ENCODE assay signal across 26 cellular contexts in genomic region chr3:194937144-194937543, GRCh38.
"Had no signal": no experiment of that assay in that cellular context is flagged by ENCODE, and none has a peak within 500 bp of the region (broad histone marks: within the 10 kb centered on the region; RNA-seq: fewer than 3 reads in every experiment).

No MANE protein-coding gene starts in this region.

- ATAC-seq: activated CD4-positive, alpha-beta T cell treated with anti-CD3 and anti-CD28 coated beads for 36 hours; activated CD8-positive, alpha-beta T cell treated with anti-CD3 and anti-CD28 coated beads, Interleukin-2, amount 10 ng/mL, durations not matched to agents 7 days and 5 days; activated T-cell treated with anti-CD3 and anti-CD28 coated beads, Interleukin-2, amount 50 U/mL, for 72 hours; effector memory CD8-positive, alpha-beta T cell; gastroesophageal sphincter; T-helper 17 cell had no signal

- H3K27ac ChIP-seq: brain microvascular endothelial cell, gastroesophageal sphincter had no signal

- DNase-seq: activated CD4-positive, alpha-beta memory T cell treated with anti-CD3 and anti-CD28 coated beads for 36 hours; activated CD4-positive, alpha-beta T cell treated with anti-CD3 and anti-CD28 coated beads for 36 hours; activated CD4-positive, alpha-beta T cell treated with anti-CD3 and anti-CD28 coated beads, Interleukin-2, amount 10 ng/mL, durations not matched to agents 24 days and 14 days; activated CD4-positive, CD25-positive, alpha-beta regulatory T cell; activated CD4-positive, CD25-positive, alpha-beta regulatory T cell treated with anti-CD3 and anti-CD28 coated beads, Interleukin-2, amount 50 U/mL, for 72 hours; activated CD8-positive, alpha-beta T cell treated with anti-CD3 and anti-CD28 coated beads, Interleukin-2, amount 10 ng/mL, durations not matched to agents 7 days and 5 days; activated gamma-delta T cell treated with Interleukin-2 at 50 U/mL for 16 hours; activated naive CD4-positive, alpha-beta T cell treated with anti-CD3 and anti-CD28 coated beads, Interleukin-2, amount 50 U/mL, for 16 hours; activated naive CD4-positive, alpha-beta T cell treated with Interleukin-2 at 50 U/mL for 16 hours; activated T-cell treated with anti-CD3 and anti-CD28 coated beads for 4 hours; activated T-cell treated with anti-CD3 and anti-CD28 coated beads, Interleukin-2, amount 50 U/mL, for 24 hours; activated T-cell treated with anti-CD3 and anti-CD28 coated beads, Interleukin-2, amount 50 U/mL, for 72 hours; amniotic stem cell; anterior cingulate cortex; brain microvascular endothelial cell; cortex of kidney; dermis blood vessel endothelial cell; effector CD4-positive, alpha-beta T cell; effector memory CD8-positive, alpha-beta T cell; esophagus squamous epithelium; foreskin melanocyte; SW 1271; T-helper 1 cell; T-helper 17 cell; T1000 had no signal

- H3K4me3 ChIP-seq: esophagus squamous epithelium, gastroesophageal sphincter had no signal

- H3K36me3 ChIP-seq: brain microvascular endothelial cell, esophagus squamous epithelium, gastroesophageal sphincter had no signal

- H3K27me3 ChIP-seq: brain microvascular endothelial cell, esophagus squamous epithelium, gastroesophageal sphincter had no signal
